In genomic region chr22:41940853-41941765, GRCh38 we compare ENCODE assay signal across 8 cellular contexts. TPM values are rescaled to one million over a fixed set of nuclear protein-coding genes. Genes with fewer than 3 reads are reported as not detected.
DNase-seq lines count a peak whose midpoint lies in the region; ATAC-seq and TF ChIP-seq lines count a peak whose summit lies in the region.

No MANE protein-coding gene starts in this region.

- H2AFZ ChIP-seq in SK-N-SH (ENCODE audit: low read depth) = no peak overlapping the region

- CTCF ChIA-PET in SK-N-SH (lab: Yijun Ruan, JAX) = interaction anchor here (0.6 to 3.6 kb wide), 29 partner anchors 9 to 318 kb away, joined by 3 to 46 read pairs (median 4); partner anchors contain the start of genes MEI1 and SMIM45

- H3K4me1 ChIP-seq in SK-N-SH (ENCODE audit: control insufficient read depth in 1 of 2, insufficient read depth in 2 of 2, low read depth in 1 of 2, low read length in 1 of 2) (peaks cover 0 to 11% of the 10 kb centered on the region in 2 experiments; a peak in 1 of 4 replicates), tibial nerve (peaks cover 0 to 33% (median 15%) of the 10 kb centered on the region in 4 donors)

- H3K9me2 ChIP-seq in SK-N-SH = no peaks in the 10 kb centered on the region

- TF ChIP-seq CTCF in SK-N-SH (IDR thresholded peaks at IDR 0.05) (peak; percentile 65), tibial nerve (IDR thresholded peaks at IDR 0.05) (peak; percentile 86 to 98 (median 93))

- peak overlapping the region in 1 of 2 experiments; percentile 32; a peak in 1 of 4 replicates for H3K4me3 ChIP-seq in SK-N-SH (ENCODE audit: low read depth in 2 of 2, low read length in 1 of 2)
- H3K4me3 ChIP-seq in tibial nerve = no peak overlapping the region

- peak overlapping the region; percentile 94 to 99 for H3K27ac Mint-ChIP-seq in activated naive CD4-positive, alpha-beta T cell treated with anti-CD3 and anti-CD28 coated beads, Interleukin-2, amount 50 U/mL, for 72 hours

- H3F3A ChIP-seq in SK-N-SH (replicated peaks; ENCODE audit: insufficient read depth) = peaks cover 11% of the 10 kb centered on the region

- H3K36me3 ChIP-seq in KOPT-K1 (ENCODE audit: insufficient read depth, low read length) = peaks cover 99% of the 10 kb centered on the region
- no peaks in the 10 kb centered on the region for H3K36me3 ChIP-seq in SK-N-SH (replicated peaks in 1 of 2; ENCODE audit: control insufficient read depth in 1 of 2, insufficient read depth in 2 of 2, low read length in 1 of 2)
- H3K36me3 ChIP-seq in tibial nerve = no peaks in the 10 kb centered on the region

- H3K9me3 ChIP-seq in KOPT-K1 (ENCODE audit: insufficient read depth, low read length, poor library complexity, severe bottlenecking) (no peaks in the 10 kb centered on the region), SK-N-SH (no peaks in the 10 kb centered on the region), tibial nerve (no peaks in the 10 kb centered on the region)

- TF ChIP-seq POLR2A in tibial nerve (IDR thresholded peaks at IDR 0.05) = no peak

- whole genome bisulfite sequencing in SK-N-SH (ENCODE audit: low lambda C conversion rate) = 53% methylated on average over 8 of the region's 13 CpGs
- whole genome bisulfite sequencing in tibial nerve, 2 donors = 39 to 60% methylated on average over 8 to 13 of the region's 13 CpGs

- ATAC-seq in GM19035 (IDR thresholded peaks at IDR 0.05; ENCODE audit: unreplicated experiment) = peak; percentile 30
- ATAC-seq in activated naive CD4-positive, alpha-beta T cell treated with anti-CD3 and anti-CD28 coated beads, Interleukin-2, amount 50 U/mL, for 72 hours = peak; percentile 61 to 68

- peaks cover 6% of the 10 kb centered on the region; the same call in 1 of the 2 replicates for H3K79me2 ChIP-seq in SK-N-SH (ENCODE audit: insufficient read depth)

- no peak overlapping the region for H3K9ac ChIP-seq in SK-N-SH

- no peaks in the 10 kb centered on the region for H3K27me3 ChIP-seq in SK-N-SH (ENCODE audit: insufficient read depth)
- H3K27me3 ChIP-seq in tibial nerve = no peaks in the 10 kb centered on the region

- DNase-seq in AG20443 (ENCODE audit: low spot score) = peak; percentile 89
- DNase-seq in SK-N-SH = peak; percentile 78
- peak; percentile 84 to 85 for DNase-seq in activated naive CD4-positive, alpha-beta T cell treated with anti-CD3 and anti-CD28 coated beads, Interleukin-2, amount 50 U/mL, for 72 hours (ENCODE audit: low spot score in 2 of 2)
- DNase-seq in head of caudate nucleus = peak; percentile 78 to 96 (median 90)
- peak; percentile 79 to 98 (median 90) for DNase-seq in posterior cingulate gyrus
- DNase-seq in tibial nerve (ENCODE audit: low spot score in 2 of 2) = peak; percentile 80 to 92

- intact Hi-C loops in head of caudate nucleus (cut with DNase I) = loop anchor here (2.0 kb wide), 2 partner anchors 108 to 244 kb away; partner anchors contain the start of gene SREBF2
- intact Hi-C loops in posterior cingulate gyrus (cut with DNase I) = loop anchor here (1.0 to 2.0 kb wide), 3 partner anchors 119 to 244 kb away; no protein-coding TSS in a partner anchor

- no peak overlapping the region for H3K4me2 ChIP-seq in SK-N-SH

- H3K27ac ChIP-seq in KOPT-K1 (ENCODE audit: low read depth, low read length, poor library complexity, severe bottlenecking) = peak overlapping the region; percentile 20
- peak overlapping the region in 1 of 2 experiments; percentile 45; a peak in 2 of 4 replicates for H3K27ac ChIP-seq in SK-N-SH (ENCODE audit: low read depth in 2 of 2, low read length in 1 of 2)
- H3K27ac ChIP-seq in tibial nerve = peak overlapping the region; percentile 43 to 84 (median 78)

- peak; percentile 87 for TF ChIP-seq RAD21 in SK-N-SH (IDR thresholded peaks at IDR 0.05; ENCODE audit: low read length)

- H3K9me3 Mint-ChIP-seq in activated naive CD4-positive, alpha-beta T cell treated with anti-CD3 and anti-CD28 coated beads, Interleukin-2, amount 50 U/mL, for 72 hours = no peaks in the 10 kb centered on the region

- H4K20me1 ChIP-seq in SK-N-SH (ENCODE audit: insufficient read depth) = no peaks in the 10 kb centered on the region

- POLR2A ChIA-PET in SK-N-SH (lab: Yijun Ruan, JAX) = interaction anchor here (1.4 kb wide), 1 partner anchor 244 kb away, joined by 6 read pairs; no protein-coding TSS in a partner anchor

- TF ChIP-seq EP300 in SK-N-SH (IDR thresholded peaks at IDR 0.05; ENCODE audit: borderline replicate concordance in 1 of 2, low read depth in 1 of 2, low read length in 1 of 2) (no peak), tibial nerve (IDR thresholded peaks at IDR 0.05) (peak in 1 of 2 donors; percentile 7)

- H3K36me3 Mint-ChIP-seq in activated naive CD4-positive, alpha-beta T cell treated with anti-CD3 and anti-CD28 coated beads, Interleukin-2, amount 50 U/mL, for 72 hours = peaks cover 56 to 57% of the 10 kb centered on the region in 2 donors

TF ChIP-seq in SK-N-SH, 30 proteins besides CTCF, POLR2A, EP300 and RAD21:
- TF ChIP-seq TCF12 (IDR thresholded peaks at IDR 0.05) = no peak
- peak; percentile 77 for TF ChIP-seq SMC3 (IDR thresholded peaks at IDR 0.05; ENCODE audit: low read depth, low read length)
TF ChIP-seq in SK-N-SH: peak in this region for 1.

RNA-seq across cellular contexts. Expression of gene CENPM, which starts 5.8 kb away (rescaled TPM):
- polyA plus RNA-seq in SK-N-SH (2012; rRNA removed) = 8.1 and 15.6 TPM in 2 replicates
- 4.9 and 8.5 TPM in 2 replicates for polyA plus RNA-seq in SK-N-SH (2012; cell fraction: cytosol; rRNA removed)
- polyA plus RNA-seq in SK-N-SH (2012; cell fraction: nucleus; rRNA removed) = 12.6 and 17.3 TPM in 2 replicates
- total RNA-seq in activated naive CD4-positive, alpha-beta T cell treated with anti-CD3 and anti-CD28 coated beads, Interleukin-2, amount 50 U/mL, for 72 hours = 100 to 1,000 TPM in 1 of 2 donors, 10 to 100 TPM in 1; 72.8 to 108 TPM
- 1 to 10 TPM in 2 of 4 donors, not detected in 2; 5.0 to 5.1 TPM for total RNA-seq in tibial nerve

RNA-seq across cellular contexts. Expression of gene TNFRSF13C, which starts 14.5 kb away (rescaled TPM):
- 0.10 and 0.12 TPM in 2 replicates for polyA plus RNA-seq in SK-N-SH (2012; rRNA removed)
- polyA plus RNA-seq in SK-N-SH (2012; cell fraction: cytosol; rRNA removed) = 0.03 TPM in 1 of 2 replicates, not detected in the other
- polyA plus RNA-seq in SK-N-SH (2012; cell fraction: nucleus; rRNA removed) = 1.3 and 1.9 TPM in 2 replicates
- total RNA-seq in activated naive CD4-positive, alpha-beta T cell treated with anti-CD3 and anti-CD28 coated beads, Interleukin-2, amount 50 U/mL, for 72 hours = 1 to 10 TPM; 4.4 to 8.4 TPM
- total RNA-seq in tibial nerve = under 1 TPM in 1 of 4 donors, not detected in 3; under 0.01 TPM

RNA-seq across cellular contexts. Expression of gene SHISA8, which starts 26.2 kb away (rescaled TPM):
- not detected in 2 replicates for polyA plus RNA-seq in SK-N-SH (2012; rRNA removed)
- polyA plus RNA-seq in SK-N-SH (2012; cell fraction: cytosol; rRNA removed) = not detected in 2 replicates
- polyA plus RNA-seq in SK-N-SH (2012; cell fraction: nucleus; rRNA removed) = not detected in 2 replicates
- 1 to 10 TPM; 1.1 to 4.2 TPM for total RNA-seq in activated naive CD4-positive, alpha-beta T cell treated with anti-CD3 and anti-CD28 coated beads, Interleukin-2, amount 50 U/mL, for 72 hours
- total RNA-seq in tibial nerve = 1 to 10 TPM in 1 of 4 donors, not detected in 3; 3.3 TPM

RNA-seq across cellular contexts. Expression of gene SEPTIN3, which starts 28.1 kb away (rescaled TPM):
- polyA plus RNA-seq in SK-N-SH (2012; rRNA removed) = 0.35 and 0.89 TPM in 2 replicates
- 0.62 and 1.1 TPM in 2 replicates for polyA plus RNA-seq in SK-N-SH (2012; cell fraction: cytosol; rRNA removed)
- 0.34 and 0.37 TPM in 2 replicates for polyA plus RNA-seq in SK-N-SH (2012; cell fraction: nucleus; rRNA removed)
- total RNA-seq in activated naive CD4-positive, alpha-beta T cell treated with anti-CD3 and anti-CD28 coated beads, Interleukin-2, amount 50 U/mL, for 72 hours = 1 to 10 TPM; 1.2 to 4.2 TPM
- total RNA-seq in tibial nerve = 10 to 100 TPM; 24.3 to 37.9 (median 32.8) TPM

Comparison
In these comparisons a context has a peak if more than half of its experiments do, and no peak if none do; other contexts are left out.
1. RNA of gene CENPM, which starts 5.8 kb away (total RNA-seq): 72.8 to 108 TPM in activated naive CD4-positive, alpha-beta T cell treated with anti-CD3 and anti-CD28 coated beads, Interleukin-2, amount 50 U/mL, for 72 hours; 5.0 to 5.1 TPM in tibial nerve; every median in the first group is over 10 times any median in the second.
2. RNA of gene TNFRSF13C, which starts 14.5 kb away (total RNA-seq): 4.4 to 8.4 TPM in activated naive CD4-positive, alpha-beta T cell treated with anti-CD3 and anti-CD28 coated beads, Interleukin-2, amount 50 U/mL, for 72 hours; under 0.01 TPM in tibial nerve; every median in the first group is over 4 times any median in the second.
3. Peak in every context shown above with its lines, with median percentiles within 50 percentile points of each other: DNase-seq.